In genomic region chr11:43381802-43382201, GRCh38 we compare ENCODE assay signal across 15 cellular contexts. TPM values are rescaled to one million over a fixed set of nuclear protein-coding genes. Genes with fewer than 3 reads are reported as not detected.
DNase-seq lines count a peak whose midpoint lies in the region; ATAC-seq and TF ChIP-seq lines count a peak whose summit lies in the region.
"Had no signal": no experiment of that assay in that cellular context is flagged by ENCODE, and none has a peak within 500 bp of the region (broad histone marks: within the 10 kb centered on the region; RNA-seq: fewer than 3 reads in every experiment).

No MANE protein-coding gene starts in this region.

- H3K14ac ChIP-seq in H9 (ENCODE audit: insufficient read depth, low read length): no peak overlapping the region

- no peak for ATAC-seq in CD8-positive, alpha-beta T cell
- peak; percentile 80 for ATAC-seq in WTC11

- H2AFZ ChIP-seq in H9 (ENCODE audit: low read length): no peak overlapping the region

- no peaks in the 10 kb centered on the region for H3K9me3 Mint-ChIP-seq in CD8-positive, alpha-beta T cell
- no peaks in the 10 kb centered on the region for H3K9me3 Mint-ChIP-seq in H9
- H3K9me3 Mint-ChIP-seq in WTC11: no peaks in the 10 kb centered on the region

- no peaks in the 10 kb centered on the region for H4K20me1 ChIP-seq in H9 (ENCODE audit: control insufficient read depth, insufficient read depth, insufficient read length)

- no peak for DNase-seq in CD8-positive, alpha-beta T cell
- no peak for DNase-seq in H9
- DNase-seq in WTC11 (ENCODE audit: low spot score): no peak
- no peak for DNase-seq in NCI-H510A treated with DMSO at 0.1 percent for 48 hours (lab: John Stamatoyannopoulos, UW)
- no peak for DNase-seq in stimulated activated CD4-positive, alpha-beta T cell treated with anti-CD3 and anti-CD28 coated beads, Interleukin-2, amount 100 ng/mL, for 24 hours
- DNase-seq in COR-L47 (lab: John Stamatoyannopoulos, UW): no peak
- DNase-seq: EL, GOT3, NCI-H1417, NCI-H187 treated with DMSO at 0.1 percent for 48 hours, NCI-H345, NCI-H526 treated with DMSO at 0.1 percent for 48 hours, SHP77 treated with DMSO at 0.1 percent for 48 hours had no signal

- peaks cover 4% of the 10 kb centered on the region for H3K36me3 ChIP-seq in CD8-positive, alpha-beta T cell (ENCODE audit: insufficient read depth, low read length)
- peaks cover 28% of the 10 kb centered on the region for H3K36me3 ChIP-seq in iPS-20b (ENCODE audit: insufficient read depth, low read depth, low read length)

- H3K4me3 ChIP-seq in CD8-positive, alpha-beta T cell (ENCODE audit: low read depth, low read length): no peak overlapping the region
- H3K4me3 ChIP-seq in iPS-20b (ENCODE audit: low read length): 0 out of 2 replicates have a peak overlapping the region, but pooled peaks have one; percentile 5

- no peak overlapping the region for H3K4ac ChIP-seq in H9 (ENCODE audit: low read depth, low read length)

- H3K27ac Mint-ChIP-seq in CD8-positive, alpha-beta T cell: peak overlapping the region; percentile 8
- H3K27ac Mint-ChIP-seq in H9 (peak overlapping the region in 2 of 3 experiments; percentile 4 to 21; a peak in 2 of 7 replicates), WTC11 (no peak overlapping the region; the same call in 1 of the 2 replicates)

- no peak overlapping the region for H3K56ac ChIP-seq in H9 (ENCODE audit: insufficient read length, low read depth, low read length)

- H2BK120ac ChIP-seq in H9 (ENCODE audit: low read depth, low read length, poor library complexity, severe bottlenecking): no peak overlapping the region

- peaks cover 4% of the 10 kb centered on the region for H3K79me1 ChIP-seq in H9 (ENCODE audit: insufficient read depth, low read depth, low read length, poor library complexity, severe bottlenecking)

- H4K91ac ChIP-seq in H9 (ENCODE audit: insufficient read length, low read depth, low read length): no peak overlapping the region

- POLR2A ChIA-PET in CD8-positive, alpha-beta T cell (lab: Charles Lee): no interaction called here
- POLR2A ChIA-PET in WTC11 (lab: Charles Lee): no interaction called here

- H2BK15ac ChIP-seq in H9 (ENCODE audit: low read depth, low read length): no peak overlapping the region

- H3T11ph ChIP-seq in H9 (ENCODE audit: low read length): no peak overlapping the region

- no peak overlapping the region for H2AK5ac ChIP-seq in H9 (ENCODE audit: insufficient read length, low read length)

- no CpG with 5 or more reads among the region's 2 CpGs for WGBS in H9 (ENCODE audit: extremely low coverage, insufficient read length, low lambda C conversion rate)

- H3K23ac ChIP-seq in H9 (ENCODE audit: insufficient read length, low read depth, low read length): no peak overlapping the region

- peaks cover 47% of the 10 kb centered on the region for H3K36me3 Mint-ChIP-seq in CD8-positive, alpha-beta T cell
- peaks cover 5 to 18% (median 17%) of the 10 kb centered on the region in 3 experiments; a peak in 5 of 7 replicates for H3K36me3 Mint-ChIP-seq in H9 (ENCODE audit: insufficient read depth in 1 of 3, low read depth in 3 of 3)
- H3K36me3 Mint-ChIP-seq in WTC11: peaks cover 8% of the 10 kb centered on the region; the same call in 1 of the 2 replicates

- no peak overlapping the region for H2BK20ac ChIP-seq in H9 (ENCODE audit: low read depth, low read length, poor library complexity, severe bottlenecking)

- no peaks in the 10 kb centered on the region for H3K79me2 ChIP-seq in H9 (ENCODE audit: insufficient read depth, low read length)

- no peaks in the 10 kb centered on the region for H3K23me2 ChIP-seq in H9 (ENCODE audit: insufficient read length, low read depth, low read length, poor library complexity, severe bottlenecking)

- no peaks in the 10 kb centered on the region for H3K4me1 ChIP-seq in CD8-positive, alpha-beta T cell (ENCODE audit: insufficient read depth, low read length)
- H3K4me1 ChIP-seq in H9 (ENCODE audit: insufficient read depth, low read length) (peaks cover 3% of the 10 kb centered on the region; the same call in 1 of the 2 replicates), iPS-20b (ENCODE audit: insufficient read depth, low read length) (peaks cover 4% of the 10 kb centered on the region; the same call in 1 of the 2 replicates)

- intact Hi-C loops in CD8-positive, alpha-beta T cell (cut with DNase I, micrococcal nuclease): no loop called here

- H3K27ac ChIP-seq in CD8-positive, alpha-beta T cell (ENCODE audit: low read depth, low read length): no peak overlapping the region
- H3K27ac ChIP-seq in H9 (ENCODE audit: insufficient read length, low read depth, low read length) (no peak overlapping the region), iPS-20b (ENCODE audit: low read length) (no peak overlapping the region)
- H3K27ac ChIP-seq: C4-2B had no signal

- CTCF ChIA-PET in CD8-positive, alpha-beta T cell (lab: Charles Lee): no interaction called here
- CTCF ChIA-PET in WTC11 (lab: Charles Lee): interaction anchor here (1.3 kb wide), 1 partner anchor 70 kb away, joined by 3 read pairs; the partner anchor contains the start of gene API5

- no peak overlapping the region for H4K5ac ChIP-seq in H9 (ENCODE audit: insufficient read length, low read depth, low read length)

- H4K8ac ChIP-seq in H9 (replicated peaks; ENCODE audit: insufficient read length, low read depth, low read length): no peak overlapping the region

- H3K27me3 Mint-ChIP-seq in CD8-positive, alpha-beta T cell (ENCODE audit: low read depth): no peaks in the 10 kb centered on the region
- H3K27me3 Mint-ChIP-seq in H9 (ENCODE audit: low read depth) (no peaks in the 10 kb centered on the region), WTC11 (ENCODE audit: low read depth) (no peaks in the 10 kb centered on the region)

- no peak overlapping the region for H3K9ac ChIP-seq in H9 (ENCODE audit: extremely low read depth, insufficient read length, low read length)
- no peak overlapping the region for H3K9ac ChIP-seq in iPS-20b (ENCODE audit: low read depth, low read length)

- H3K27me3 ChIP-seq in CD8-positive, alpha-beta T cell (ENCODE audit: insufficient read depth, low read length): no peaks in the 10 kb centered on the region
- H3K27me3 ChIP-seq in H9 (ENCODE audit: insufficient read depth, low read length) (no peaks in the 10 kb centered on the region), iPS-20b (ENCODE audit: insufficient read depth, low read length) (no peaks in the 10 kb centered on the region)

- no peak overlapping the region for H3K4me3 Mint-ChIP-seq in CD8-positive, alpha-beta T cell
- no peak overlapping the region for H3K4me3 Mint-ChIP-seq in H9
- no peak overlapping the region for H3K4me3 Mint-ChIP-seq in WTC11

- H2BK12ac ChIP-seq in H9 (ENCODE audit: insufficient read length, low read depth, low read length): no peak overlapping the region

- H3K18ac ChIP-seq in H9 (ENCODE audit: insufficient read length, low read depth, low read length): no peak overlapping the region

- no peak overlapping the region for H2BK5ac ChIP-seq in H9 (ENCODE audit: insufficient read length, low read length)

- H3K4me1 Mint-ChIP-seq in CD8-positive, alpha-beta T cell (ENCODE audit: low read depth): peaks cover 14% of the 10 kb centered on the region
- H3K4me1 Mint-ChIP-seq in H9 (peaks cover 10 to 12% of the 10 kb centered on the region in 2 experiments), WTC11 (peaks cover 12% of the 10 kb centered on the region)

- no peaks in the 10 kb centered on the region for H3K9me3 ChIP-seq in CD8-positive, alpha-beta T cell (ENCODE audit: low read length)
- H3K9me3 ChIP-seq in H9 (ENCODE audit: control insufficient read depth, low read depth, low read length): no peaks in the 10 kb centered on the region
- H3K9me3 ChIP-seq in iPS-20b (ENCODE audit: insufficient read depth, low read depth, low read length): no peaks in the 10 kb centered on the region

- H3K4me2 ChIP-seq in H9 (ENCODE audit: insufficient read depth, insufficient read length, low read length): no peak overlapping the region

- TF ChIP-seq CTCF in CD8-positive, alpha-beta T cell (IDR thresholded peaks at IDR 0.05): no peak
- TF ChIP-seq CTCF in H9 (conservative IDR thresholded peaks at IDR 0.05) (no peak), WTC11 (IDR thresholded peaks at IDR 0.05) (no peak)

TF ChIP-seq in WTC11, 78 proteins besides CTCF, POLR2A, EP300 and RAD21 (continues in another document):
- TF ChIP-seq USF2 (CRISPR knock-in tag; IDR thresholded peaks at IDR 0.05) (peak; percentile 83), ZMAT4 (CRISPR knock-in tag; IDR thresholded peaks at IDR 0.05) (no peak), KAT7 (CRISPR knock-in tag; IDR thresholded peaks at IDR 0.05; ENCODE audit: borderline replicate concordance) (no peak), ELF4 (CRISPR knock-in tag; IDR thresholded peaks at IDR 0.05; ENCODE audit: low read depth) (no peak), CDX4 (CRISPR knock-in tag; IDR thresholded peaks at IDR 0.05; ENCODE audit: borderline replicate concordance) (no peak)

RNA-seq across cellular contexts. Expression of gene TTC17, which starts 23.1 kb away (rescaled TPM):
- total RNA-seq in CD8-positive, alpha-beta T cell: 10 to 100 TPM; 84.0 to 85.6 TPM
- total RNA-seq in H9 (2021): 65.6 and 68.5 TPM in 2 replicates
- total RNA-seq in WTC11 (2021): 69.0 to 74.5 TPM (median 73.5 TPM) in 3 replicates
